ENCODE assay signal across 2 cellular contexts in genomic region chr10:95262763-95263518, GRCh38.
TF ChIP-seq lines count a peak whose summit lies in the region.

No MANE protein-coding gene starts in this region.

TF ChIP-seq in IMR-90, 13 proteins besides CTCF, POLR2A, EP300 and RAD21:
- TF ChIP-seq, protein P1, sequence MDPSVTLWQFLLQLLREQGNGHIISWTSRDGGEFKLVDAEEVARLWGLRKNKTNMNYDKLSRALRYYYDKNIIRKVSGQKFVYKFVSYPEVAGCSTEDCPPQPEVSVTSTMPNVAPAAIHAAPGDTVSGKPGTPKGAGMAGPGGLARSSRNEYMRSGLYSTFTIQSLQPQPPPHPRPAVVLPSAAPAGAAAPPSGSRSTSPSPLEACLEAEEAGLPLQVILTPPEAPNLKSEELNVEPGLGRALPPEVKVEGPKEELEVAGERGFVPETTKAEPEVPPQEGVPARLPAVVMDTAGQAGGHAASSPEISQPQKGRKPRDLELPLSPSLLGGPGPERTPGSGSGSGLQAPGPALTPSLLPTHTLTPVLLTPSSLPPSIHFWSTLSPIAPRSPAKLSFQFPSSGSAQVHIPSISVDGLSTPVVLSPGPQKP (IDR thresholded peaks at IDR 0.05; ENCODE audit: borderline replicate concordance, low read depth, low read length) = no peak
- no peak for TF ChIP-seq FOS (IDR thresholded peaks at IDR 0.05; ENCODE audit: low read depth, low read length)

TF ChIP-seq in GM12878, 131 proteins besides CTCF, POLR2A, EP300 and RAD21:
- no peak for TF ChIP-seq RAD51 (IDR thresholded peaks at IDR 0.05)
- no peak for TF ChIP-seq CHD1 (IDR thresholded peaks at IDR 0.05; ENCODE audit: low read depth, low read length)
- TF ChIP-seq CBX5 (IDR thresholded peaks at IDR 0.05; ENCODE audit: low read depth) = no peak
- TF ChIP-seq TCF3 (IDR thresholded peaks at IDR 0.05; ENCODE audit: borderline replicate concordance, insufficient read depth, low read depth, low read length) = no peak
- no peak for TF ChIP-seq ATF2 (IDR thresholded peaks at IDR 0.05; ENCODE audit: low read length)
- no peak for TF ChIP-seq NR2F1 (conservative IDR thresholded peaks at IDR 0.05)
- no peak for TF ChIP-seq SIX5 (IDR thresholded peaks at IDR 0.05; ENCODE audit: low read depth, low read length, severe bottlenecking)
- no peak for TF ChIP-seq SUZ12 (IDR thresholded peaks at IDR 0.05; ENCODE audit: unreplicated experiment)
- TF ChIP-seq, protein P2, sequence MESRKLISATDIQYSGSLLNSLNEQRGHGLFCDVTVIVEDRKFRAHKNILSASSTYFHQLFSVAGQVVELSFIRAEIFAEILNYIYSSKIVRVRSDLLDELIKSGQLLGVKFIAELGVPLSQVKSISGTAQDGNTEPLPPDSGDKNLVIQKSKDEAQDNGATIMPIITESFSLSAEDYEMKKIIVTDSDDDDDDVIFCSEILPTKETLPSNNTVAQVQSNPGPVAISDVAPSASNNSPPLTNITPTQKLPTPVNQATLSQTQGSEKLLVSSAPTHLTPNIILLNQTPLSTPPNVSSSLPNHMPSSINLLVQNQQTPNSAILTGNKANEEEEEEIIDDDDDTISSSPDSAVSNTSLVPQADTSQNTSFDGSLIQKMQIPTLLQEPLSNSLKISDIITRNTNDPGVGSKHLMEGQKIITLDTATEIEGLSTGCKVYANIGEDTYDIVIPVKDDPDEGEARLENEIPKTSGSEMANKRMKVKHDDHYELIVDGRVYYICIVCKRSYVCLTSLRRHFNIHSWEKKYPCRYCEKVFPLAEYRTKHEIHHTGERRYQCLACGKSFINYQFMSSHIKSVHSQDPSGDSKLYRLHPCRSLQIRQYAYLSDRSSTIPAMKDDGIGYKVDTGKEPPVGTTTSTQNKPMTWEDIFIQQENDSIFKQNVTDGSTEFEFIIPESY (IDR thresholded peaks at IDR 0.05) = no peak
- no peak for TF ChIP-seq ZBED1 (IDR thresholded peaks at IDR 0.05; ENCODE audit: borderline replicate concordance)
TF ChIP-seq in GM12878: peak in this region for 0.
